In the genomic region with DNA sequence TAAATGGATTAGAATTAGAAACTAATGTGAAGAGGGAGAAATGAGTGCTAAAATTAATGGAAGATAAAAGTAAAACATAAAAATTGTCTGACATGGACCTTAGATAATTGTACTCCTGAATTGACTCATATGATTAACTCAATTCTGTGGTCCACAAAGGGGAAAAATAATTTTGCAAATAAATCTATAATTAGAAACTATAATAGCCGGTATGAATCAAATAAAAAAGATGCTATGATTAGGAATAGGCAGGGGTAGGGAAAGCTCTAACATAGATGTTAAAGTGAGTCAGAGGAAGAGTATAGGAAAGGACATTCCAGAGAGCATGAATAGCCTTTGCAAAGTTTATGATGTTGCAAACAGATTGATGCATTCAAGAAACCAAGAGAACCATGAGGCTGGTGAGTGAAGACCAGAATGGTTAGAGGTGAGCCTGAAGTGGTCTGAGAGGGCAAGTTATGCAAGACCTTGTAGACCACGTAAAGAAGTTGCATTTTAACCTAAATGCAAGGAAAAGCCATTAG, we compare ENCODE assay signal across 24 cellular contexts.
A peak's percentile ranks its signal among the peaks of the same experiment; 100 is the strongest.
DNase-seq lines count a peak whose midpoint lies in the region; ATAC-seq and TF ChIP-seq lines count a peak whose summit lies in the region.
"Had no signal": no experiment of that assay in that cellular context is flagged by ENCODE, and none has a peak within 500 bp of the region (broad histone marks: within the 10 kb centered on the region; RNA-seq: fewer than 3 reads in every experiment).

No MANE protein-coding gene starts in this region.

- WGBS in SK-N-SH (ENCODE audit: low lambda C conversion rate), result 7% methylated on average over 2 of the region's 2 CpGs

- POLR2A ChIA-PET in SK-N-SH (lab: Yijun Ruan, JAX), result no interaction called here

- DNase-seq in SK-N-SH (no peak), M059J (ENCODE audit: low read depth) (peak; percentile 10), RWPE2 (ENCODE audit: low spot score) (no peak), osteoblast (ENCODE audit: insufficient read length, low spot score, missing footprints) (peak; percentile 14), NCI-H2196 treated with DMSO at 0.1 percent for 48 hours (lab: John Stamatoyannopoulos, UW; ENCODE audit: unreplicated experiment) (no peak), ureter (ENCODE audit: low spot score) (no peak), NCI-H1930 (lab: John Stamatoyannopoulos, UW) (no peak)
- DNase-seq: BE2C; C1 segment of cervical spinal cord; CD4-positive, alpha-beta memory T cell; CD4-positive, CD25-positive, alpha-beta regulatory T cell; CD8-positive, alpha-beta memory T cell; COR-L47; DMS 273 treated with DMSO at 0.1 percent for 48 hours; DMS153; DMS53; DMS79; DND-41; EL; GDM1 had no signal

- TF ChIP-seq RAD21 in SK-N-SH (IDR thresholded peaks at IDR 0.05; ENCODE audit: low read length), result no peak

- H3K4me1 ChIP-seq in SK-N-SH (ENCODE audit: control insufficient read depth in 1 of 2, insufficient read depth in 2 of 2, low read depth in 1 of 2, low read length in 1 of 2) (no peaks in the 10 kb centered on the region), RWPE2 (ENCODE audit: insufficient read depth, poor library complexity, severe bottlenecking) (peaks cover 5% of the 10 kb centered on the region), osteoblast (ENCODE audit: insufficient read depth, low read length) (no peaks in the 10 kb centered on the region)
- H3K4me1 ChIP-seq: A549, BLaER1 had no signal

- H3K27ac ChIP-seq in SK-N-SH (ENCODE audit: low read depth in 2 of 2, low read length in 1 of 2), result no peak overlapping the region
- no peak overlapping the region for H3K27ac ChIP-seq in RWPE2 (ENCODE audit: poor library complexity, severe bottlenecking)
- H3K27ac ChIP-seq in osteoblast (ENCODE audit: low read depth, low read length), result no peak overlapping the region
- H3K27ac ChIP-seq: A549, BLaER1 had no signal

- TF ChIP-seq CTCF in SK-N-SH (IDR thresholded peaks at IDR 0.05) (no peak), RWPE2 (IDR thresholded peaks at IDR 0.05; ENCODE audit: poor library complexity, severe bottlenecking) (no peak), osteoblast (IDR thresholded peaks at IDR 0.05; ENCODE audit: extremely low read depth, low read depth, low read length) (no peak)

- CTCF ChIA-PET in SK-N-SH (lab: Yijun Ruan, JAX), result no interaction called here

- H3K4me3 ChIP-seq in SK-N-SH (ENCODE audit: low read depth in 2 of 2, low read length in 1 of 2) (no peak overlapping the region), RWPE2 (ENCODE audit: severe bottlenecking) (no peak overlapping the region), osteoblast (ENCODE audit: insufficient read depth, low read length) (no peak overlapping the region)
- H3K4me3 ChIP-seq: A549, BLaER1, GM12878 had no signal

- no peak overlapping the region for H3K4me2 ChIP-seq in SK-N-SH
- no peak overlapping the region for H3K4me2 ChIP-seq in osteoblast (ENCODE audit: insufficient read depth, low read length)
- H3K4me2 ChIP-seq: A549, BLaER1 had no signal

- ATAC-seq in SK-N-SH treated with all-trans-retinoic acid at 6 μM for 48 hours (no peak), RWPE2 (ENCODE audit: low read depth) (peak; percentile 79)
- ATAC-seq: A549, GM12878 had no signal

- H3K9me3 ChIP-seq in SK-N-SH, result no peaks in the 10 kb centered on the region
- peaks cover 2% of the 10 kb centered on the region for H3K9me3 ChIP-seq in RWPE2 (ENCODE audit: severe bottlenecking)
- H3K9me3 ChIP-seq in osteoblast (ENCODE audit: low read depth, low read length), result no peaks in the 10 kb centered on the region
- H3K9me3 ChIP-seq: A549, BE2C, BLaER1 had no signal

- no peak for TF ChIP-seq EP300 in SK-N-SH (IDR thresholded peaks at IDR 0.05; ENCODE audit: borderline replicate concordance in 1 of 2, low read depth in 1 of 2, low read length in 1 of 2)

- no peaks in the 10 kb centered on the region; the same call in 1 of the 2 replicates for H3K9me2 ChIP-seq in SK-N-SH

- no peaks in the 10 kb centered on the region for H3K27me3 ChIP-seq in SK-N-SH (ENCODE audit: insufficient read depth)
- H3K27me3 ChIP-seq in RWPE2 (ENCODE audit: insufficient read depth, poor library complexity, severe bottlenecking), result no peaks in the 10 kb centered on the region
- H3K27me3 ChIP-seq in osteoblast (ENCODE audit: insufficient read depth, low read length), result no peaks in the 10 kb centered on the region
- H3K27me3 ChIP-seq: BE2C, BLaER1 had no signal

- no peaks in the 10 kb centered on the region for H4K20me1 ChIP-seq in SK-N-SH (ENCODE audit: insufficient read depth)
- H4K20me1 ChIP-seq in osteoblast (ENCODE audit: insufficient read depth, low read length), result no peaks in the 10 kb centered on the region
- H4K20me1 ChIP-seq: BLaER1 had no signal

- H2AFZ ChIP-seq in SK-N-SH (ENCODE audit: low read depth), result no peak overlapping the region
- no peak overlapping the region for H2AFZ ChIP-seq in osteoblast (ENCODE audit: low read length)

- H3K36me3 ChIP-seq in SK-N-SH (replicated peaks in 1 of 2; ENCODE audit: control insufficient read depth in 1 of 2, insufficient read depth in 2 of 2, low read length in 1 of 2) (no peaks in the 10 kb centered on the region), RWPE2 (ENCODE audit: low read depth) (no peaks in the 10 kb centered on the region), osteoblast (ENCODE audit: insufficient read depth, low read length) (no peaks in the 10 kb centered on the region)
- H3K36me3 ChIP-seq: BE2C, BLaER1 had no signal

- no peak overlapping the region for H3K9ac ChIP-seq in SK-N-SH
- H3K9ac ChIP-seq: BLaER1 had no signal

- H3F3A ChIP-seq in SK-N-SH (replicated peaks; ENCODE audit: insufficient read depth), result no peaks in the 10 kb centered on the region

- H3K79me2 ChIP-seq in SK-N-SH (ENCODE audit: insufficient read depth), result no peaks in the 10 kb centered on the region
- no peaks in the 10 kb centered on the region for H3K79me2 ChIP-seq in osteoblast (ENCODE audit: insufficient read depth, low read length)

TF ChIP-seq in SK-N-SH treated with all-trans-retinoic acid at 6 μM for 48 hours, 23 proteins besides CTCF, POLR2A, EP300 and RAD21:
- TF ChIP-seq TCF4 (CRISPR knock-in tag; IDR thresholded peaks at IDR 0.05; ENCODE audit: borderline replicate concordance) (no peak), ISL1 (CRISPR knock-in tag; IDR thresholded peaks at IDR 0.05) (peak; percentile 90), PPARA (CRISPR knock-in tag; IDR thresholded peaks at IDR 0.05; ENCODE audit: borderline replicate concordance) (no peak)
- TF ChIP-seq, protein P1, sequence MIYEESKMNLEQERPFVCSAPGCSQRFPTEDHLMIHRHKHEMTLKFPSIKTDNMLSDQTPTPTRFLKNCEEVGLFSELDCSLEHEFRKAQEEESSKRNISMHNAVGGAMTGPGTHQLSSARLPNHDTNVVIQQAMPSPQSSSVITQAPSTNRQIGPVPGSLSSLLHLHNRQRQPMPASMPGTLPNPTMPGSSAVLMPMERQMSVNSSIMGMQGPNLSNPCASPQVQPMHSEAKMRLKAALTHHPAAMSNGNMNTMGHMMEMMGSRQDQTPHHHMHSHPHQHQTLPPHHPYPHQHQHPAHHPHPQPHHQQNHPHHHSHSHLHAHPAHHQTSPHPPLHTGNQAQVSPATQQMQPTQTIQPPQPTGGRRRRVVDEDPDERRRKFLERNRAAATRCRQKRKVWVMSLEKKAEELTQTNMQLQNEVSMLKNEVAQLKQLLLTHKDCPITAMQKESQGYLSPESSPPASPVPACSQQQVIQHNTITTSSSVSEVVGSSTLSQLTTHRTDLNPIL (CRISPR knock-in tag; IDR thresholded peaks at IDR 0.05; ENCODE audit: low read depth), result no peak

TF ChIP-seq in SK-N-SH, 30 proteins besides CTCF, POLR2A, EP300 and RAD21:
- TF ChIP-seq NRF1 (IDR thresholded peaks at IDR 0.05; ENCODE audit: low read depth, low read length) (no peak), FOXM1 (IDR thresholded peaks at IDR 0.05; ENCODE audit: low read depth) (no peak), NFIC (IDR thresholded peaks at IDR 0.05; ENCODE audit: borderline replicate concordance) (no peak), GATA2 (CRISPR knock-in tag; IDR thresholded peaks at IDR 0.05) (no peak), RFX5 (IDR thresholded peaks at IDR 0.05; ENCODE audit: low read length) (no peak), YY1 (IDR thresholded peaks at IDR 0.05; ENCODE audit: low read depth) (no peak), TEAD4 (IDR thresholded peaks at IDR 0.05; ENCODE audit: borderline replicate concordance, insufficient read depth) (no peak), ELF1 (IDR thresholded peaks at IDR 0.05) (no peak)
- TF ChIP-seq, protein P2, sequence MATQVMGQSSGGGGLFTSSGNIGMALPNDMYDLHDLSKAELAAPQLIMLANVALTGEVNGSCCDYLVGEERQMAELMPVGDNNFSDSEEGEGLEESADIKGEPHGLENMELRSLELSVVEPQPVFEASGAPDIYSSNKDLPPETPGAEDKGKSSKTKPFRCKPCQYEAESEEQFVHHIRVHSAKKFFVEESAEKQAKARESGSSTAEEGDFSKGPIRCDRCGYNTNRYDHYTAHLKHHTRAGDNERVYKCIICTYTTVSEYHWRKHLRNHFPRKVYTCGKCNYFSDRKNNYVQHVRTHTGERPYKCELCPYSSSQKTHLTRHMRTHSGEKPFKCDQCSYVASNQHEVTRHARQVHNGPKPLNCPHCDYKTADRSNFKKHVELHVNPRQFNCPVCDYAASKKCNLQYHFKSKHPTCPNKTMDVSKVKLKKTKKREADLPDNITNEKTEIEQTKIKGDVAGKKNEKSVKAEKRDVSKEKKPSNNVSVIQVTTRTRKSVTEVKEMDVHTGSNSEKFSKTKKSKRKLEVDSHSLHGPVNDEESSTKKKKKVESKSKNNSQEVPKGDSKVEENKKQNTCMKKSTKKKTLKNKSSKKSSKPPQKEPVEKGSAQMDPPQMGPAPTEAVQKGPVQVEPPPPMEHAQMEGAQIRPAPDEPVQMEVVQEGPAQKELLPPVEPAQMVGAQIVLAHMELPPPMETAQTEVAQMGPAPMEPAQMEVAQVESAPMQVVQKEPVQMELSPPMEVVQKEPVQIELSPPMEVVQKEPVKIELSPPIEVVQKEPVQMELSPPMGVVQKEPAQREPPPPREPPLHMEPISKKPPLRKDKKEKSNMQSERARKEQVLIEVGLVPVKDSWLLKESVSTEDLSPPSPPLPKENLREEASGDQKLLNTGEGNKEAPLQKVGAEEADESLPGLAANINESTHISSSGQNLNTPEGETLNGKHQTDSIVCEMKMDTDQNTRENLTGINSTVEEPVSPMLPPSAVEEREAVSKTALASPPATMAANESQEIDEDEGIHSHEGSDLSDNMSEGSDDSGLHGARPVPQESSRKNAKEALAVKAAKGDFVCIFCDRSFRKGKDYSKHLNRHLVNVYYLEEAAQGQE (IDR thresholded peaks at IDR 0.05; ENCODE audit: low read depth, low read length), result no peak
- TF ChIP-seq, protein P3, sequence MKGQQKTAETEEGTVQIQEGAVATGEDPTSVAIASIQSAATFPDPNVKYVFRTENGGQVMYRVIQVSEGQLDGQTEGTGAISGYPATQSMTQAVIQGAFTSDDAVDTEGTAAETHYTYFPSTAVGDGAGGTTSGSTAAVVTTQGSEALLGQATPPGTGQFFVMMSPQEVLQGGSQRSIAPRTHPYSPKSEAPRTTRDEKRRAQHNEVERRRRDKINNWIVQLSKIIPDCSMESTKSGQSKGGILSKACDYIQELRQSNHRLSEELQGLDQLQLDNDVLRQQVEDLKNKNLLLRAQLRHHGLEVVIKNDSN (IDR thresholded peaks at IDR 0.05; ENCODE audit: borderline replicate concordance, low read depth), result no peak
TF ChIP-seq in SK-N-SH: peak in this region for 0.

Comparison
In these comparisons a context has a peak if more than half of its experiments do, and no peak if none do; other contexts are left out.
1. DNase-seq: peak in M059J (single experiment) and osteoblast (single experiment); none in SK-N-SH (single experiment), RWPE2 (single experiment), NCI-H2196 treated with DMSO at 0.1 percent for 48 hours (single experiment), ureter (single experiment) and NCI-H1930 (0 of 2).